36 cellular contexts compared by ENCODE assay signal in genomic region chr4:111652986-111653385, GRCh38.
"Had no signal": no experiment of that assay in that cellular context is flagged by ENCODE, and none has a peak within 500 bp of the region (broad histone marks: within the 10 kb centered on the region; RNA-seq: fewer than 3 reads in every experiment).

No MANE protein-coding gene starts in this region.

- H3K36me3 ChIP-seq: brain microvascular endothelial cell, breast epithelium, cardiac muscle cell had no signal

- DNase-seq: activated B cell treated with CpG ODN at 0.5 μM for 24 hours; activated CD4-positive, alpha-beta memory T cell treated with anti-CD3 and anti-CD28 coated beads for 36 hours; activated CD4-positive, alpha-beta T cell treated with anti-CD3 and anti-CD28 coated beads for 4 hours; activated CD4-positive, alpha-beta T cell treated with anti-CD3 and anti-CD28 coated beads, Interleukin-2, amount 10 ng/mL, durations not matched to agents 24 days and 14 days; activated CD4-positive, alpha-beta T cell treated with anti-CD3 and anti-CD28 coated beads, Interleukin-2, amount 50 U/mL, for 1 hour; activated CD4-positive, alpha-beta T cell treated with anti-CD3 and anti-CD28 coated beads, Interleukin-2, amount 50 U/mL, for 4 hours; activated CD4-positive, CD25-positive, alpha-beta regulatory T cell treated with anti-CD3 and anti-CD28 coated beads, Interleukin-2, amount 50 U/mL, for 72 hours; activated CD8-positive, alpha-beta memory T cell treated with anti-CD3 and anti-CD28 coated beads for 24 hours; activated CD8-positive, alpha-beta memory T cell treated with anti-CD3 and anti-CD28 coated beads, Interleukin-2, amount 10 ng/mL, durations not matched to agents 7 days and 5 days; activated CD8-positive, alpha-beta memory T cell treated with anti-CD3 and anti-CD28 coated beads, Interleukin-2, amount 50 U/mL, for 48 hours; activated CD8-positive, alpha-beta T cell treated with anti-CD3 and anti-CD28 coated beads, Interleukin-2, amount 10 ng/mL, durations not matched to agents 7 days and 5 days; activated effector memory CD4-positive, alpha-beta T cell treated with Interleukin-2 at 50 U/mL for 16 hours; activated gamma-delta T cell; activated naive CD4-positive, alpha-beta T cell treated with anti-CD3 and anti-CD28 coated beads, Interleukin-2, amount 10 ng/mL, durations not matched to agents 7 days and 5 days; activated naive CD4-positive, alpha-beta T cell treated with Interleukin-2 at 50 U/mL for 16 hours; activated naive CD8-positive, alpha-beta T cell treated with anti-CD3 and anti-CD28 coated beads, Interleukin-2, amount 10 ng/mL, durations not matched to agents 7 days and 5 days; activated naive CD8-positive, alpha-beta T cell treated with anti-CD3 and anti-CD28 coated beads, Interleukin-2, amount 50 U/mL, for 24 hours; activated T-cell treated with anti-CD3 and anti-CD28 coated beads, Interleukin-2, amount 50 U/mL, for 24 hours; activated T-cell treated with anti-CD3 and anti-CD28 coated beads, Interleukin-2, amount 50 U/mL, for 48 hours; aorta; body of pancreas; brain microvascular endothelial cell; central memory CD4-positive, alpha-beta T cell; SW 1271; T-helper 1 cell; T-helper 2 cell; T-helper 9 cell had no signal

- H3K9me3 ChIP-seq: body of pancreas, breast epithelium had no signal

- H3K27me3 Mint-ChIP-seq: activated CD4-positive, alpha-beta memory T cell treated with anti-CD3 and anti-CD28 coated beads for 36 hours; activated CD4-positive, alpha-beta T cell treated with anti-CD3 and anti-CD28 coated beads, Interleukin-2, amount 10 ng/mL, durations not matched to agents 24 days and 14 days; activated CD8-positive, alpha-beta memory T cell treated with anti-CD3 and anti-CD28 coated beads, Interleukin-2, amount 10 ng/mL, durations not matched to agents 7 days and 5 days; activated naive CD4-positive, alpha-beta T cell treated with anti-CD3 and anti-CD28 coated beads, Interleukin-2, amount 10 ng/mL, durations not matched to agents 7 days and 5 days; activated naive CD4-positive, alpha-beta T cell treated with anti-CD3 and anti-CD28 coated beads, Interleukin-2, amount 50 U/mL, for 24 hours; activated naive CD8-positive, alpha-beta T cell; activated naive CD8-positive, alpha-beta T cell treated with anti-CD3 and anti-CD28 coated beads, Interleukin-2, amount 10 ng/mL, durations not matched to agents 7 days and 5 days; activated T-cell treated with anti-CD3 and anti-CD28 coated beads, Interleukin-2, amount 50 U/mL, for 24 hours had no signal

- H3K9me3 Mint-ChIP-seq: activated B cell treated with CpG ODN at 0.5 μM for 24 hours; activated CD4-positive, alpha-beta memory T cell treated with anti-CD3 and anti-CD28 coated beads for 36 hours; activated CD4-positive, alpha-beta T cell treated with anti-CD3 and anti-CD28 coated beads, Interleukin-2, amount 10 ng/mL, durations not matched to agents 24 days and 14 days; activated naive CD4-positive, alpha-beta T cell treated with anti-CD3 and anti-CD28 coated beads, Interleukin-2, amount 10 ng/mL, durations not matched to agents 7 days and 5 days; activated naive CD4-positive, alpha-beta T cell treated with anti-CD3 and anti-CD28 coated beads, Interleukin-2, amount 50 U/mL, for 24 hours; activated naive CD8-positive, alpha-beta T cell treated with anti-CD3 and anti-CD28 coated beads, Interleukin-2, amount 10 ng/mL, durations not matched to agents 7 days and 5 days; activated naive CD8-positive, alpha-beta T cell treated with anti-CD3 and anti-CD28 coated beads, Interleukin-2, amount 50 U/mL, for 24 hours; activated T-helper 2 cell treated with anti-CD3 and anti-CD28 coated beads, Interferon-gamma antibody, Interleukin-2, Interleukin-4, amounts not matched to agents 10 μg/mL and 5 μg/mL and 100 μg/mL, durations not matched to agents 14 hours and 24 hours and 36 hours; T-helper 1 cell treated with Interleukin-12 subunit alpha and Interleukin-12 subunit beta and Interleukin-4 antibody, amounts not matched to agents 30 μg/mL and 1 μg/mL, for 36 hours; T-helper 2 cell treated with Interferon-gamma antibody and Interleukin-4, amounts not matched to agents 5 μg/mL and 100 μg/mL, for 36 hours had no signal

- H3K4me3 Mint-ChIP-seq: activated B cell treated with CpG ODN at 0.5 μM for 24 hours; activated CD4-positive, alpha-beta memory T cell treated with anti-CD3 and anti-CD28 coated beads for 36 hours; activated CD4-positive, alpha-beta T cell treated with anti-CD3 and anti-CD28 coated beads, Interleukin-2, amount 10 ng/mL, durations not matched to agents 24 days and 14 days; activated CD8-positive, alpha-beta memory T cell treated with anti-CD3 and anti-CD28 coated beads, Interleukin-2, amount 10 ng/mL, durations not matched to agents 7 days and 5 days; activated CD8-positive, alpha-beta T cell treated with anti-CD3 and anti-CD28 coated beads, Interleukin-2, amount 10 ng/mL, durations not matched to agents 7 days and 5 days; activated naive CD4-positive, alpha-beta T cell treated with anti-CD3 and anti-CD28 coated beads, Interleukin-2, amount 10 ng/mL, durations not matched to agents 7 days and 5 days; activated naive CD4-positive, alpha-beta T cell treated with anti-CD3 and anti-CD28 coated beads, Interleukin-2, amount 50 U/mL, for 24 hours; activated naive CD8-positive, alpha-beta T cell; activated naive CD8-positive, alpha-beta T cell treated with anti-CD3 and anti-CD28 coated beads, Interleukin-2, amount 10 ng/mL, durations not matched to agents 7 days and 5 days; activated naive CD8-positive, alpha-beta T cell treated with anti-CD3 and anti-CD28 coated beads, Interleukin-2, amount 50 U/mL, for 24 hours; activated T-cell treated with anti-CD3 and anti-CD28 coated beads, Interleukin-2, amount 50 U/mL, for 24 hours; T-helper 1 cell treated with Interleukin-12 subunit alpha and Interleukin-12 subunit beta and Interleukin-4 antibody, amounts not matched to agents 30 μg/mL and 1 μg/mL, for 36 hours; T-helper 2 cell treated with Interferon-gamma antibody and Interleukin-4, amounts not matched to agents 5 μg/mL and 100 μg/mL, for 36 hours had no signal

- H3K36me3 Mint-ChIP-seq: activated CD4-positive, alpha-beta memory T cell treated with anti-CD3 and anti-CD28 coated beads for 36 hours; activated CD8-positive, alpha-beta memory T cell treated with anti-CD3 and anti-CD28 coated beads, Interleukin-2, amount 10 ng/mL, durations not matched to agents 7 days and 5 days; activated naive CD4-positive, alpha-beta T cell treated with anti-CD3 and anti-CD28 coated beads, Interleukin-2, amount 10 ng/mL, durations not matched to agents 7 days and 5 days; activated naive CD4-positive, alpha-beta T cell treated with anti-CD3 and anti-CD28 coated beads, Interleukin-2, amount 50 U/mL, for 24 hours; activated naive CD8-positive, alpha-beta T cell; activated naive CD8-positive, alpha-beta T cell treated with anti-CD3 and anti-CD28 coated beads, Interleukin-2, amount 10 ng/mL, durations not matched to agents 7 days and 5 days had no signal

- H3K27ac Mint-ChIP-seq: activated B cell treated with CpG ODN at 0.5 μM for 24 hours; activated CD4-positive, alpha-beta memory T cell treated with anti-CD3 and anti-CD28 coated beads for 36 hours; activated CD4-positive, alpha-beta T cell treated with anti-CD3 and anti-CD28 coated beads, Interleukin-2, amount 10 ng/mL, durations not matched to agents 24 days and 14 days; activated CD8-positive, alpha-beta memory T cell treated with anti-CD3 and anti-CD28 coated beads, Interleukin-2, amount 10 ng/mL, durations not matched to agents 7 days and 5 days; activated CD8-positive, alpha-beta T cell treated with anti-CD3 and anti-CD28 coated beads, Interleukin-2, amount 10 ng/mL, durations not matched to agents 7 days and 5 days; activated naive CD4-positive, alpha-beta T cell treated with anti-CD3 and anti-CD28 coated beads, Interleukin-2, amount 10 ng/mL, durations not matched to agents 7 days and 5 days; activated naive CD4-positive, alpha-beta T cell treated with anti-CD3 and anti-CD28 coated beads, Interleukin-2, amount 50 U/mL, for 24 hours; activated naive CD8-positive, alpha-beta T cell; activated naive CD8-positive, alpha-beta T cell treated with anti-CD3 and anti-CD28 coated beads, Interleukin-2, amount 10 ng/mL, durations not matched to agents 7 days and 5 days; activated naive CD8-positive, alpha-beta T cell treated with anti-CD3 and anti-CD28 coated beads, Interleukin-2, amount 50 U/mL, for 24 hours; activated T-cell treated with anti-CD3 and anti-CD28 coated beads, Interleukin-2, amount 50 U/mL, for 24 hours; activated T-helper 2 cell treated with anti-CD3 and anti-CD28 coated beads, Interferon-gamma antibody, Interleukin-2, Interleukin-4, amounts not matched to agents 10 μg/mL and 5 μg/mL and 100 μg/mL, durations not matched to agents 14 hours and 24 hours and 36 hours; T-helper 1 cell treated with Interleukin-12 subunit alpha and Interleukin-12 subunit beta and Interleukin-4 antibody, amounts not matched to agents 30 μg/mL and 1 μg/mL, for 36 hours; T-helper 2 cell treated with Interferon-gamma antibody and Interleukin-4, amounts not matched to agents 5 μg/mL and 100 μg/mL, for 36 hours had no signal

- H3K27ac ChIP-seq: body of pancreas, brain microvascular endothelial cell, breast epithelium, cardiac muscle cell, VCaP had no signal

- FAIRE-seq: astrocyte had no signal

- H3K4me3 ChIP-seq: body of pancreas, breast epithelium, cardiac muscle cell had no signal

- H3K27me3 ChIP-seq: body of pancreas, brain microvascular endothelial cell, breast epithelium, cardiac muscle cell had no signal

- H3K4me1 ChIP-seq: body of pancreas, breast epithelium had no signal

- H3K4me1 Mint-ChIP-seq: activated B cell treated with CpG ODN at 0.5 μM for 24 hours; activated CD4-positive, alpha-beta T cell treated with anti-CD3 and anti-CD28 coated beads, Interleukin-2, amount 10 ng/mL, durations not matched to agents 24 days and 14 days; activated CD8-positive, alpha-beta memory T cell treated with anti-CD3 and anti-CD28 coated beads, Interleukin-2, amount 10 ng/mL, durations not matched to agents 7 days and 5 days; activated naive CD4-positive, alpha-beta T cell treated with anti-CD3 and anti-CD28 coated beads, Interleukin-2, amount 10 ng/mL, durations not matched to agents 7 days and 5 days; activated naive CD4-positive, alpha-beta T cell treated with anti-CD3 and anti-CD28 coated beads, Interleukin-2, amount 50 U/mL, for 24 hours; activated naive CD8-positive, alpha-beta T cell treated with anti-CD3 and anti-CD28 coated beads, Interleukin-2, amount 10 ng/mL, durations not matched to agents 7 days and 5 days; activated naive CD8-positive, alpha-beta T cell treated with anti-CD3 and anti-CD28 coated beads, Interleukin-2, amount 50 U/mL, for 24 hours had no signal
